10 cellular contexts compared by ENCODE assay signal in the genomic region with DNA sequence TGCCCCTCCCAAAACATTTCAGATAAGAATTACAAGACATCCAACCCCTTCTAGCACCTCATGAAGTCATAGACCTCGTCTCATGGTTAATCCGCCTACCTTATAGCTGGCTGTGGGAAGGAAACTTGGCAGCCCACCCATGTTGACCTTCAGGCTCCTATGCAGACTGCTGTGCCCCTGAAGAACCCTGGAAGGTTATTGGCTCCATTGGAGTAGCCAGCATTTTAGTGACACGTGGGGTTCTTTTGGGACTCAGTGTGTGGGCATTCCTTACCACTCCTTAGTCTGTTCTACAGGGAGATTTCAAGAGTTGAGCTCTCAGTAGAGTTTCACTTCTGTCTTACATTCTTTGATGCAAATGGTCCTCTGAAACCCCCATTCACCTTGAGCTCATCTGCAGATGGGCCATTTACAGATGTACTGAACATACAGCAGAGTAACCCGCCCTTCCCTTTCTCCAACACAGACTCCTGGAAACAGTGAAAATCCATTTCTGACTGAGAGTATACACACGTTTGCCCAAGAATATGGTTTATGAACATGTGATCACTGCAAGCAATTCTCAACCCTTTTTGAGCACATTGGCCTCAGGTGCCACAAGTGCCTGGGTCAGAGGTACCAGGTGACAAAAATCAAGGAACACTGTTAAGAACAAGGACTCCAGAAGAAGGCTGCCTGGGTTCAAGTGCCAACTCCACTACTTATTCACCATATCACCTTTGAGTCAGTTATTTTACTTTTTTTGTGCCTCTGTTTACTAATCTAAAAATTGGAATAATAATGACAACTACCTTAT. TPM values are rescaled to one million over a fixed set of nuclear protein-coding genes. Genes with fewer than 3 reads are reported as not detected.
DNase-seq lines count a peak whose midpoint lies in the region; ATAC-seq and TF ChIP-seq lines count a peak whose summit lies in the region.
"Had no signal": no experiment of that assay in that cellular context is flagged by ENCODE, and none has a peak within 500 bp of the region (broad histone marks: within the 10 kb centered on the region; RNA-seq: fewer than 3 reads in every experiment).

No MANE protein-coding gene starts in this region.

- ATAC-seq in GM19351 (IDR thresholded peaks at IDR 0.05; ENCODE audit: unreplicated experiment) (peak; percentile 54), HG02870 (IDR thresholded peaks at IDR 0.05; ENCODE audit: unreplicated experiment) (peak; percentile 85)

- TSS peak; percentile 73 for BruUV-seq in OCI-LY7 (replicated peaks; lab: Mats Ljungman, UMichigan)

- CTCF ChIA-PET in OCI-LY7 (lab: Charles Lee; ENCODE audit: unreplicated experiment) = interaction anchor here (0.8 kb wide), 1 partner anchor 12 kb away, joined by 4 read pairs; no protein-coding TSS in a partner anchor

- H3K27ac ChIP-seq in OCI-LY7 (ENCODE audit: low read depth, low read length, poor library complexity, severe bottlenecking) = peak overlapping the region; percentile 97
- H3K27ac ChIP-seq: C4-2B had no signal

- no peaks in the 10 kb centered on the region for H3K9me3 ChIP-seq in OCI-LY7 (ENCODE audit: low read length)

- peak overlapping the region; percentile 36 for H3K4me3 ChIP-seq in OCI-LY7 (ENCODE audit: low read depth, low read length, poor library complexity, severe bottlenecking)

- no peaks in the 10 kb centered on the region for H3K9me2 ChIP-seq in OCI-LY7 (ENCODE audit: insufficient read depth, low read length)

- H3K4me2 ChIP-seq in OCI-LY7 (ENCODE audit: low read length) = peak overlapping the region; percentile 71

- H2AFZ ChIP-seq in OCI-LY7 (ENCODE audit: low read length) = 0 out of 2 replicates have a peak overlapping the region, but pooled peaks have one; percentile 16

- peak; percentile 24 for DNase-seq in GM10266 (ENCODE audit: extremely low spot score)
- peak; percentile 82 for DNase-seq in OCI-LY7 (ENCODE audit: low spot score)
- DNase-seq in activated CD4-positive, CD25-positive, alpha-beta regulatory T cell (lab: John Stamatoyannopoulos, UW) = no peak
- no peak for DNase-seq in medulla oblongata (ENCODE audit: extremely low spot score)
- no peak for DNase-seq in NCI-H1048 (lab: John Stamatoyannopoulos, UW)
- DNase-seq in SW 1271 (lab: John Stamatoyannopoulos, UW) = no peak
- DNase-seq: NCI-H226 had no signal

- H3K4me1 ChIP-seq in OCI-LY7 (ENCODE audit: insufficient read depth, low read length, poor library complexity, severe bottlenecking) = peaks cover 52% of the 10 kb centered on the region

- intact Hi-C loops in OCI-LY7 (cut with micrococcal nuclease; ENCODE audit: unreplicated experiment) = loop anchor here (5.0 kb wide), 1 partner anchor 49 kb away; no protein-coding TSS in a partner anchor

- TF ChIP-seq CTCF in GM10266 (IDR thresholded peaks at IDR 0.05; ENCODE audit: control insufficient read depth, insufficient read depth, low read depth, missing control alignments) (no peak), OCI-LY7 (conservative IDR thresholded peaks at IDR 0.05; ENCODE audit: low read length) (no peak)

- no peaks in the 10 kb centered on the region for H4K20me1 ChIP-seq in OCI-LY7 (ENCODE audit: insufficient read depth, low read length)

- H3K79me2 ChIP-seq in OCI-LY7 (ENCODE audit: insufficient read depth, low read depth, low read length) = no peaks in the 10 kb centered on the region; the same call in 1 of the 2 replicates

- H3K36me3 ChIP-seq in OCI-LY7 (ENCODE audit: insufficient read depth, low read length) = no peaks in the 10 kb centered on the region

- POLR2A ChIA-PET in OCI-LY7 (lab: Charles Lee) = interaction anchor here (0.6 to 5.9 kb wide), 8 partner anchors 9 to 35 kb away, joined by 3 to 71 read pairs (median 4); no protein-coding TSS in a partner anchor

RNA-seq across cellular contexts. Expression of a gene that starts 54.0 kb away (rescaled TPM):
- 2.0 TPM in 2 replicates for total RNA-seq in OCI-LY7 (2014; rRNA removed; shearing (Covaris generic))
- total RNA-seq in OCI-LY7 (2022) = 1.9 and 2.0 TPM in 2 replicates

Comparison
In these comparisons a context has a peak if more than half of its experiments do, and no peak if none do; other contexts are left out.
1. DNase-seq: peak in GM10266 (single experiment) and OCI-LY7 (single experiment); none in activated CD4-positive, CD25-positive, alpha-beta regulatory T cell (0 of 4), medulla oblongata (single experiment), NCI-H1048 (single experiment) and SW 1271 (0 of 2).